In genomic region chr12:16110596-16110995, GRCh38 we compare ENCODE assay signal across 35 cellular contexts.
A peak's percentile ranks its signal among the peaks of the same experiment; 100 is the strongest.
DNase-seq lines count a peak whose midpoint lies in the region; ATAC-seq, FAIRE-seq and TF ChIP-seq lines count a peak whose summit lies in the region.
"Had no signal": no experiment of that assay in that cellular context is flagged by ENCODE, and none has a peak within 500 bp of the region (broad histone marks: within the 10 kb centered on the region; RNA-seq: fewer than 3 reads in every experiment).

No MANE protein-coding gene starts in this region.

- no peak overlapping the region for H4K12ac ChIP-seq in trophoblast cell (ENCODE audit: low read depth, low read length)

- TF ChIP-seq POLR2A in A549 (IDR thresholded peaks at IDR 0.05; ENCODE audit: low read length) (no peak), H1 (IDR thresholded peaks at IDR 0.05; ENCODE audit: control extremely low read depth in 1 of 2, low read depth in 2 of 2, low read length in 2 of 2) (no peak)

- H2AK5ac ChIP-seq in H1 (ENCODE audit: low read depth, low read length): no peak overlapping the region
- H2AK5ac ChIP-seq in neuronal stem cell (ENCODE audit: low read depth, low read length): no peak overlapping the region
- no peak overlapping the region for H2AK5ac ChIP-seq in trophoblast cell (ENCODE audit: low read length)

- TF ChIP-seq RAD21 in A549 (conservative IDR thresholded peaks at IDR 0.05 in 1 of 2, IDR thresholded peaks at IDR 0.05 in 1 of 2): no peak
- no peak for TF ChIP-seq RAD21 in H1 (IDR thresholded peaks at IDR 0.05 in 1 of 2, conservative IDR thresholded peaks at IDR 0.05 in 1 of 2; ENCODE audit: low read depth in 2 of 2, low read length in 2 of 2)

- H3K79me2 ChIP-seq in H1 (ENCODE audit: control insufficient read depth in 1 of 2, insufficient read depth in 2 of 2, low read length in 2 of 2) (no peaks in the 10 kb centered on the region), trophoblast cell (ENCODE audit: control insufficient read depth, insufficient read depth, low read length, poor library complexity) (no peaks in the 10 kb centered on the region), neural progenitor cell (ENCODE audit: low read depth) (no peaks in the 10 kb centered on the region)

- no peak overlapping the region for H3K56ac ChIP-seq in H1 (replicated peaks; ENCODE audit: insufficient read length, low read depth, low read length)

- H2BK5ac ChIP-seq in H1 (ENCODE audit: low read depth, low read length) (no peak overlapping the region), neuronal stem cell (ENCODE audit: low read length) (no peak overlapping the region), trophoblast cell (ENCODE audit: low read depth, low read length, poor library complexity) (no peak overlapping the region)

- no peak overlapping the region for H4K8ac ChIP-seq in H1 (ENCODE audit: extremely low read depth, insufficient read depth, low read length)
- H4K8ac ChIP-seq in neuronal stem cell (ENCODE audit: low read depth, low read length): no peak overlapping the region
- H4K8ac ChIP-seq in trophoblast cell (ENCODE audit: low read depth, low read length): no peak overlapping the region

- H3K4me2 ChIP-seq in A549 (no peak overlapping the region), H1 (ENCODE audit: insufficient read depth in 1 of 2, low read depth in 2 of 2, low read length in 2 of 2) (no peak overlapping the region), neuronal stem cell (ENCODE audit: insufficient read depth, low read length, poor library complexity, severe bottlenecking) (no peak overlapping the region), trophoblast cell (ENCODE audit: low read length) (no peak overlapping the region), neural progenitor cell (no peak overlapping the region)
- H3K4me2 ChIP-seq: BLaER1; BLaER1 treated with 17β-estradiol and CSF1 and Interleukin-3, amounts not matched to agents 10 nM and 100 nM had no signal

- H4K20me1 ChIP-seq in H1 (replicated peaks in 1 of 2; ENCODE audit: control insufficient read depth in 1 of 2, insufficient read depth in 2 of 2, low read length in 2 of 2): no peaks in the 10 kb centered on the region
- no peaks in the 10 kb centered on the region for H4K20me1 ChIP-seq in neural progenitor cell (ENCODE audit: low read depth)
- H4K20me1 ChIP-seq: BLaER1; BLaER1 treated with 17β-estradiol and CSF1 and Interleukin-3, amounts not matched to agents 10 nM and 100 nM had no signal

- CTCF ChIA-PET in A549 (lab: Yijun Ruan, JAX) (no interaction called here), H1 (lab: Charles Lee; ENCODE audit: partially characterized antibody) (interaction anchor here (0.5 kb wide), 1 partner anchor 1232 kb away, joined by 3 read pairs; no protein-coding TSS in a partner anchor)

- H2AFZ ChIP-seq in H1 (ENCODE audit: low read length) (0 out of 2 replicates have a peak overlapping the region, but pooled peaks have one; percentile 30), neuronal stem cell (ENCODE audit: low read length) (no peak overlapping the region), trophoblast cell (ENCODE audit: insufficient read depth, low read length, poor library complexity) (no peak overlapping the region), neural progenitor cell (replicated peaks) (no peak overlapping the region)

- no peak for ATAC-seq in A549
- ATAC-seq in T-helper 17 cell: no peak
- ATAC-seq: CD8-positive, alpha-beta T cell had no signal

- H3K18ac ChIP-seq in H1 (ENCODE audit: extremely low read depth, low read length) (no peak overlapping the region), neuronal stem cell (ENCODE audit: low read length) (no peak overlapping the region), trophoblast cell (ENCODE audit: low read length) (no peak overlapping the region)

- H3K36me3 ChIP-seq in H1 (ENCODE audit: control insufficient read depth in 2 of 4, insufficient read depth in 4 of 4, low read length in 3 of 4) (no peaks in the 10 kb centered on the region), neuronal stem cell (replicated peaks in 1 of 2; ENCODE audit: control insufficient read depth in 2 of 2, insufficient read depth in 2 of 2, low read length in 2 of 2) (no peaks in the 10 kb centered on the region), trophoblast cell (ENCODE audit: control insufficient read depth in 1 of 2, insufficient read depth in 2 of 2, low read length in 2 of 2) (no peaks in the 10 kb centered on the region), neural progenitor cell (no peaks in the 10 kb centered on the region)
- H3K36me3 ChIP-seq: BE2C; BLaER1; BLaER1 treated with 17β-estradiol and CSF1 and Interleukin-3, amounts not matched to agents 10 nM and 100 nM had no signal

- H3K79me1 ChIP-seq in H1 (ENCODE audit: low read depth, low read length): no peaks in the 10 kb centered on the region
- no peaks in the 10 kb centered on the region for H3K79me1 ChIP-seq in neuronal stem cell (ENCODE audit: low read depth, low read length)
- H3K79me1 ChIP-seq in trophoblast cell (ENCODE audit: low read length): no peaks in the 10 kb centered on the region

- no peak for TF ChIP-seq CTCF in A549 (IDR thresholded peaks at IDR 0.05)
- no peak for TF ChIP-seq CTCF in H1 (IDR thresholded peaks at IDR 0.05; ENCODE audit: control extremely low read depth in 1 of 3, insufficient read depth in 1 of 3, low read depth in 1 of 3, low read length in 3 of 3)
- no peak for TF ChIP-seq CTCF in neural progenitor cell (IDR thresholded peaks at IDR 0.05)

- POLR2A ChIA-PET in A549 (lab: Yijun Ruan, JAX) (no interaction called here), H1 (lab: Charles Lee; ENCODE audit: partially characterized antibody) (no interaction called here)

- peaks cover 3% of the 10 kb centered on the region for H3K9me3 Mint-ChIP-seq in neural progenitor cell

- H2BK20ac ChIP-seq in H1 (ENCODE audit: low read length): no peak overlapping the region

- no peak overlapping the region for H3K23ac ChIP-seq in H1 (ENCODE audit: insufficient read length)
- H3K23ac ChIP-seq in neuronal stem cell (ENCODE audit: low read depth, low read length, poor library complexity): no peak overlapping the region
- no peak overlapping the region for H3K23ac ChIP-seq in trophoblast cell (ENCODE audit: low read length)

- H2BK15ac ChIP-seq in H1 (ENCODE audit: low read length): no peak overlapping the region
- H2BK15ac ChIP-seq in neuronal stem cell (ENCODE audit: low read length): peak overlapping the region; percentile 6

- FAIRE-seq in A549 (lab: Jason Lieb, UNC): peak; percentile 18
- no peak for FAIRE-seq in H1 (lab: Jason Lieb, UNC)
- FAIRE-seq: A204.1, D721Med had no signal

- H3K9me3 ChIP-seq in A549: no peaks in the 10 kb centered on the region; the same call in 2 of the 3 replicates
- H3K9me3 ChIP-seq in H1 (ENCODE audit: insufficient read depth in 2 of 2, low read depth in 1 of 2, low read length in 1 of 2): no peaks in the 10 kb centered on the region
- no peaks in the 10 kb centered on the region for H3K9me3 ChIP-seq in neuronal stem cell (replicated peaks in 1 of 2; ENCODE audit: control insufficient read depth in 2 of 2, insufficient read depth in 1 of 2, low read depth in 1 of 2, low read length in 2 of 2)
- H3K9me3 ChIP-seq in trophoblast cell (ENCODE audit: insufficient read depth, low read depth, low read length): no peaks in the 10 kb centered on the region
- no peaks in the 10 kb centered on the region for H3K9me3 ChIP-seq in T-helper 17 cell (ENCODE audit: control insufficient read depth, low read length, poor library complexity, severe bottlenecking)
- H3K9me3 ChIP-seq in neural progenitor cell (ENCODE audit: low read depth): no peaks in the 10 kb centered on the region
- H3K9me3 ChIP-seq: BE2C, Caco-2 had no signal

- no peak overlapping the region for H3K4me3 Mint-ChIP-seq in T-helper 17 cell
- H3K4me3 Mint-ChIP-seq in neural progenitor cell: no peak overlapping the region
- H3K4me3 Mint-ChIP-seq: B cell; CD14-positive monocyte; CD4-positive, alpha-beta memory T cell; CD4-positive, alpha-beta T cell; CD4-positive, CD25-positive, alpha-beta regulatory T cell; CD8-positive, alpha-beta memory T cell; CD8-positive, alpha-beta T cell had no signal

- no peak overlapping the region for H3K27ac Mint-ChIP-seq in T-helper 17 cell
- no peak overlapping the region for H3K27ac Mint-ChIP-seq in neural progenitor cell
- H3K27ac Mint-ChIP-seq: B cell; CD14-positive monocyte; CD4-positive, alpha-beta memory T cell; CD4-positive, alpha-beta T cell; CD4-positive, CD25-positive, alpha-beta regulatory T cell; CD8-positive, alpha-beta memory T cell; CD8-positive, alpha-beta T cell had no signal

- H3F3A ChIP-seq in neural progenitor cell (ENCODE audit: low read depth): peaks cover 14% of the 10 kb centered on the region

- H4K91ac ChIP-seq in H1 (replicated peaks; ENCODE audit: insufficient read length, low read length): no peak overlapping the region
- H4K91ac ChIP-seq in neuronal stem cell (ENCODE audit: low read depth, low read length, poor library complexity): no peak overlapping the region
- no peak overlapping the region for H4K91ac ChIP-seq in trophoblast cell (ENCODE audit: low read depth, low read length)

- H3K4me1 ChIP-seq in A549 (no peaks in the 10 kb centered on the region), H1 (replicated peaks in 1 of 4; ENCODE audit: control insufficient read depth in 3 of 4, insufficient read depth in 4 of 4, low read length in 3 of 4) (peaks cover 0 to 6% (median 1%) of the 10 kb centered on the region in 4 experiments; a peak in 5 of 7 replicates), neuronal stem cell (ENCODE audit: control insufficient read depth in 2 of 2, insufficient read depth in 1 of 2, low read depth in 1 of 2, low read length in 2 of 2) (peaks cover 2 to 7% of the 10 kb centered on the region in 2 donors), trophoblast cell (ENCODE audit: control insufficient read depth in 1 of 2, insufficient read depth in 2 of 2, low read length in 2 of 2) (no peaks in the 10 kb centered on the region), neural progenitor cell (peaks cover 28% of the 10 kb centered on the region)
- H3K4me1 ChIP-seq: BE2C, Caco-2 had no signal

- H3K27me3 ChIP-seq in H1 (replicated peaks in 1 of 4; ENCODE audit: control insufficient read depth in 3 of 4, extremely low read depth in 1 of 4, insufficient read depth in 3 of 4, low read length in 3 of 4): no peaks in the 10 kb centered on the region; a peak in 1 of 7 replicates
- H3K27me3 ChIP-seq in neuronal stem cell (ENCODE audit: control insufficient read depth in 3 of 3, insufficient read depth in 3 of 3, low read depth in 1 of 3, low read length in 3 of 3): no peaks in the 10 kb centered on the region
- H3K27me3 ChIP-seq in trophoblast cell (ENCODE audit: insufficient read depth, low read length): no peaks in the 10 kb centered on the region
- H3K27me3 ChIP-seq in neural progenitor cell: no peaks in the 10 kb centered on the region
- H3K27me3 ChIP-seq: BE2C; BLaER1; BLaER1 treated with 17β-estradiol and CSF1 and Interleukin-3, amounts not matched to agents 10 nM and 100 nM had no signal

- H3K9ac ChIP-seq in H1 (replicated peaks in 1 of 4; ENCODE audit: extremely low read depth in 1 of 4, low read depth in 3 of 4, low read length in 3 of 4) (no peak overlapping the region), neuronal stem cell (ENCODE audit: low read depth, low read length, poor library complexity) (no peak overlapping the region), trophoblast cell (ENCODE audit: low read length) (no peak overlapping the region), neural progenitor cell (no peak overlapping the region)
- H3K9ac ChIP-seq: BLaER1; BLaER1 treated with 17β-estradiol and CSF1 and Interleukin-3, amounts not matched to agents 10 nM and 100 nM had no signal

- H3K4me1 Mint-ChIP-seq in T-helper 17 cell: no peaks in the 10 kb centered on the region
- peaks cover 28% of the 10 kb centered on the region for H3K4me1 Mint-ChIP-seq in neural progenitor cell
- H3K4me1 Mint-ChIP-seq: B cell; CD4-positive, alpha-beta memory T cell; CD4-positive, CD25-positive, alpha-beta regulatory T cell; CD8-positive, alpha-beta memory T cell had no signal

- H3K27me3 Mint-ChIP-seq in T-helper 17 cell (no peaks in the 10 kb centered on the region), neural progenitor cell (ENCODE audit: insufficient read depth, low read depth) (no peaks in the 10 kb centered on the region)
- H3K27me3 Mint-ChIP-seq: B cell; CD4-positive, alpha-beta memory T cell; CD4-positive, CD25-positive, alpha-beta regulatory T cell; CD8-positive, alpha-beta memory T cell had no signal

- H3K23me2 ChIP-seq in H1 (ENCODE audit: low read depth, low read length): no peaks in the 10 kb centered on the region

- H3K27ac ChIP-seq in A549: no peak overlapping the region
- H3K27ac ChIP-seq in H1 (ENCODE audit: low read depth, low read length): no peak overlapping the region
- no peak overlapping the region for H3K27ac ChIP-seq in neuronal stem cell (replicated peaks; ENCODE audit: low read length)
- no peak overlapping the region for H3K27ac ChIP-seq in trophoblast cell (ENCODE audit: low read depth, low read length)
- no peak overlapping the region for H3K27ac ChIP-seq in neural progenitor cell
- H3K27ac ChIP-seq: 22Rv1; BLaER1; BLaER1 treated with 17β-estradiol and CSF1 and Interleukin-3, amounts not matched to agents 10 nM and 100 nM; C4-2B had no signal

- H2BK120ac ChIP-seq in H1 (replicated peaks; ENCODE audit: low read depth, low read length) (no peak overlapping the region), neuronal stem cell (ENCODE audit: low read depth, low read length) (no peak overlapping the region), trophoblast cell (ENCODE audit: insufficient read depth, low read length, poor library complexity) (no peak overlapping the region)

- no peak overlapping the region for H2BK12ac ChIP-seq in H1 (ENCODE audit: low read depth, low read length)
- H2BK12ac ChIP-seq in neuronal stem cell (ENCODE audit: low read length): no peak overlapping the region
- no peak overlapping the region for H2BK12ac ChIP-seq in trophoblast cell (ENCODE audit: low read length)

- H3K14ac ChIP-seq in H1 (ENCODE audit: insufficient read length) (no peak overlapping the region), neuronal stem cell (ENCODE audit: low read length) (no peak overlapping the region), trophoblast cell (ENCODE audit: low read length) (no peak overlapping the region)

- H3K36me3 Mint-ChIP-seq in T-helper 17 cell (ENCODE audit: low read depth) (no peaks in the 10 kb centered on the region), neural progenitor cell (peaks cover 1% of the 10 kb centered on the region)
- H3K36me3 Mint-ChIP-seq: CD14-positive monocyte; CD4-positive, alpha-beta memory T cell; CD4-positive, CD25-positive, alpha-beta regulatory T cell; CD8-positive, alpha-beta T cell had no signal

- no peak for TF ChIP-seq EP300 in A549 (IDR thresholded peaks at IDR 0.05)
- TF ChIP-seq EP300 in H1 (IDR thresholded peaks at IDR 0.05; ENCODE audit: borderline replicate concordance in 1 of 2, low read depth in 2 of 2, low read length in 2 of 2): no peak

- no peak overlapping the region for H3K4me3 ChIP-seq in A549
- no peak overlapping the region for H3K4me3 ChIP-seq in H1 (ENCODE audit: extremely low read depth in 1 of 4, insufficient read depth in 2 of 4, low read depth in 3 of 4, low read length in 4 of 4)
- no peak overlapping the region for H3K4me3 ChIP-seq in neuronal stem cell (ENCODE audit: low read length in 2 of 2)
- H3K4me3 ChIP-seq in trophoblast cell (ENCODE audit: low read depth, low read length): no peak overlapping the region
- no peak overlapping the region for H3K4me3 ChIP-seq in neural progenitor cell
- H3K4me3 ChIP-seq: BLaER1; BLaER1 treated with 17β-estradiol and CSF1 and Interleukin-3, amounts not matched to agents 10 nM and 100 nM had no signal

- no peak overlapping the region for H3K4ac ChIP-seq in H1 (replicated peaks; ENCODE audit: insufficient read length, low read depth, low read length)
- no peak overlapping the region for H3K4ac ChIP-seq in neuronal stem cell (ENCODE audit: low read length)
- no peak overlapping the region for H3K4ac ChIP-seq in trophoblast cell (ENCODE audit: low read depth, low read length)

- no peak overlapping the region for H4K5ac ChIP-seq in H1 (ENCODE audit: insufficient read length, low read depth, low read length)

- WGBS in A549 (ENCODE audit: missing lambda C conversion rate): 6% methylated on average over 1 of the region's 1 CpG
- 96% methylated on average over 1 of the region's 1 CpG; no CpG with 5 or more reads in 1 of the 2 experiments for WGBS in H1 (ENCODE audit: extremely low coverage in 1 of 2, insufficient coverage in 1 of 2, insufficient read length in 1 of 2, insufficient replicate concordance in 2 of 2, low coverage in 1 of 2, low lambda C conversion rate in 2 of 2, missing lambda C conversion rate in 1 of 2), 2 experiments
- no CpG with 5 or more reads among the region's 1 CpG for WGBS in neuronal stem cell (ENCODE audit: extremely low coverage in 2 of 2, insufficient read length in 2 of 2, insufficient replicate concordance in 1 of 2), 2 donors
- WGBS in trophoblast cell (ENCODE audit: extremely low coverage, insufficient coverage, insufficient read length): no CpG with 5 or more reads among the region's 1 CpG

- DNase-seq in A549 (ENCODE audit: low read depth in 1 of 2, low spot score in 1 of 2) (no peak), H1 (ENCODE audit: low read depth in 1 of 2, low spot score in 2 of 2) (no peak), neuronal stem cell (ENCODE audit: low spot score) (no peak), trophoblast cell (peak; percentile 72 to 77), C1 segment of cervical spinal cord (lab: John Stamatoyannopoulos, UW) (no peak), T-helper 17 cell (no peak), neural progenitor cell (ENCODE audit: low spot score) (no peak), NCI-H446 treated with DMSO at 0.1 percent for 48 hours (lab: John Stamatoyannopoulos, UW) (no peak)
- DNase-seq: 8988T; ACHN; AML-193; BE2C; Caco-2; Calu3; CD4-positive, alpha-beta memory T cell; CD4-positive, alpha-beta T cell; CD4-positive, CD25-positive, alpha-beta regulatory T cell; CD8-positive, alpha-beta memory T cell; CD8-positive, alpha-beta T cell; COR-L47; DMS 273 treated with DMSO at 0.1 percent for 48 hours; DMS153; DMS53; DMS79; DMS79 treated with DMSO at 0.1 percent for 48 hours; DND-41; EL had no signal

Comparison
In these comparisons a context has a peak if more than half of its experiments do, and no peak if none do; other contexts are left out.
1. DNase-seq: peak in trophoblast cell (2 of 2); none in A549 (0 of 2), H1 (0 of 2), neuronal stem cell (single experiment), C1 segment of cervical spinal cord (0 of 14), T-helper 17 cell (0 of 3), neural progenitor cell (single experiment) and NCI-H446 treated with DMSO at 0.1 percent for 48 hours (single experiment).